Comparison of ENCODE assay signal across 8 cellular contexts in the genomic region with DNA sequence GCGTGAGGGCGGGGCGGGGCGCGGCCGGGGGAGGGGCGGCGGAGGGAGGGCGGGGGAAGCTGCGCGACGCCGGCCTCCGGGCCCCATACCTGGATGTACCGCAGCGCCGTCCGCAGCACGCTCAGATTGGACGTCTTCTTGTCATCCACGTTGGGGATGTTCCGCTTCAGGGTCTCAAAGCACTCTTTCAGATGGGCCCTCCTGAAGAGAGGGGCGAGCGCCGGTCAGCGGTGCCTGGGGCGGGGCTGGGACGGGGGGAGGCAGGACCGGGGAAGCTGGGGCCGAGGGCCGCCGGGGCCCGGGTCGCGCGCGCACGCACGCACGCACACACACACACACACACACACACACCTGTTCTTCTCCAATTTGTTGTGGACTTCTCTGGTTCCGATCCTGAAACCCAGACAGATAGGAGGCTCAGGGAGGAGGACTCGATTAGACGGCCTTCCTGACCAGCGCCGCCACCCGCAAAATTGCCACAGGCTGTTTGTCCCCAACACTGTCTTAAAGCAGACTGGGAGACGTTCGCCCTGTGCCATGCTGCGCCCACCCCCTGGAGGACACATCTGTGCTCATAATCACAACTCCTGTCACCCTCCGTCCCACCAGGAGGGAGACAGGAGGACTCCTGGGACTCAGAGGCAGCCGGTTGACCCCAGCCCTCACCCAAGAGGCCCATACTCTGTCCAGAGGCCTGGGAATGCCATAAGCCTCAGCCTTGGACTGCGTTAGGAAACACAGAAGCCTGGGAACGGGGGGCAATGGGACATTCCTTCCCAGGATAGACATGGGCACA. TPM values are rescaled to one million over a fixed set of nuclear protein-coding genes. Genes with fewer than 3 reads are reported as not detected.
DNase-seq lines count a peak whose midpoint lies in the region; TF ChIP-seq lines count a peak whose summit lies in the region.

No MANE protein-coding gene starts in this region.

- H3K4me1 Mint-ChIP-seq in Calu3 (ENCODE audit: low read depth, unreplicated experiment) (peaks cover 30% of the 10 kb centered on the region), osteocyte (ENCODE audit: unreplicated experiment) (peaks cover 57% of the 10 kb centered on the region)

- intact Hi-C loops in Calu3 (cut with micrococcal nuclease; ENCODE audit: unreplicated experiment): no loop called here
- intact Hi-C loops in PC-9 (cut with micrococcal nuclease; ENCODE audit: unreplicated experiment): loop anchor here (2.0 kb wide), 2 partner anchors 13 to 35 kb away; no protein-coding TSS in a partner anchor

- peaks cover 47% of the 10 kb centered on the region for H3F3A ChIP-seq in PC-9 (ENCODE audit: insufficient read depth, low read depth)

- 0 out of 2 replicates have a peak, but pooled peaks cover 5% of the 10 kb centered on the region for H3K36me3 ChIP-seq in PC-9 (ENCODE audit: low read depth)

- no peaks in the 10 kb centered on the region for H3K9me3 ChIP-seq in PC-9 (ENCODE audit: insufficient read depth, low read depth)

- H3K9me2 ChIP-seq in PC-9 (ENCODE audit: insufficient read depth): no peaks in the 10 kb centered on the region

- CTCF ChIA-PET in Calu3 (lab: Charles Lee): interaction anchor here (0.6 to 2.2 kb wide), 2 partner anchors 12 to 638 kb away, joined by 3 to 10 read pairs; no protein-coding TSS in a partner anchor
- CTCF ChIA-PET in PC-9 (lab: Charles Lee): interaction anchor here (1.0 kb wide), 1 partner anchor 46 kb away, joined by 4 read pairs; no protein-coding TSS in a partner anchor

- no peaks in the 10 kb centered on the region for H3K27me3 ChIP-seq in PC-9 (ENCODE audit: insufficient read depth, low read depth)

- peak overlapping the region; percentile 37; the same call in 1 of the 2 replicates for H3K4me2 ChIP-seq in PC-9

- H3K4me3 Mint-ChIP-seq in Calu3 (ENCODE audit: low read depth, unreplicated experiment) (peak overlapping the region; percentile 77), osteocyte (ENCODE audit: unreplicated experiment) (peak overlapping the region; percentile 58)

- H3K27ac ChIP-seq in PC-9: no peak overlapping the region

- no peak overlapping the region for H2AFZ ChIP-seq in PC-9

- peaks cover 45% of the 10 kb centered on the region for H3K4me1 ChIP-seq in PC-9 (replicated peaks; ENCODE audit: insufficient read depth)

- in situ Hi-C loops in G401 (cut with HindIII; ENCODE audit: low sequenced_read_pairs): no loop called here

- no peaks in the 10 kb centered on the region for H3K27me3 Mint-ChIP-seq in Calu3 (ENCODE audit: unreplicated experiment)
- H3K27me3 Mint-ChIP-seq in osteocyte (ENCODE audit: unreplicated experiment): no peaks in the 10 kb centered on the region

- no peak for DNase-seq in Calu3
- no peak for DNase-seq in PC-9
- no peak for DNase-seq in epithelial cell of esophagus (ENCODE audit: low read depth)
- DNase-seq in osteocyte (ENCODE audit: extremely low spot score, unreplicated experiment): no peak
- DNase-seq in G401 (ENCODE audit: low spot score): no peak
- no peak for DNase-seq in effector CD8-positive, alpha-beta T cell (lab: John Stamatoyannopoulos, UW)
- no peak for DNase-seq in central memory CD4-positive, alpha-beta T cell
- no peak for DNase-seq in AML-193 (lab: John Stamatoyannopoulos, UW)

- peaks cover 59% of the 10 kb centered on the region for H3K79me2 ChIP-seq in PC-9 (ENCODE audit: low read depth)

- BruUV-seq in Calu3 (replicated peaks; lab: Mats Ljungman, UMichigan) (no TSS peak), PC-9 (replicated peaks; lab: Mats Ljungman, UMichigan) (TSS peak; percentile 74)

- no peak for TF ChIP-seq CTCF in Calu3 (IDR thresholded peaks at IDR 0.05; ENCODE audit: unreplicated experiment)
- no peak for TF ChIP-seq CTCF in PC-9 (conservative IDR thresholded peaks at IDR 0.05)
- no peak for TF ChIP-seq CTCF in epithelial cell of esophagus (IDR thresholded peaks at IDR 0.05; ENCODE audit: insufficient read depth, low read depth, low read length, missing control alignments)
- no peak for TF ChIP-seq CTCF in osteocyte (IDR thresholded peaks at IDR 0.05)

- H3K27ac Mint-ChIP-seq in Calu3 (ENCODE audit: unreplicated experiment): peak overlapping the region; percentile 94
- H3K27ac Mint-ChIP-seq in osteocyte (ENCODE audit: unreplicated experiment): peak overlapping the region; percentile 76

- peaks cover 38% of the 10 kb centered on the region for H4K20me1 ChIP-seq in PC-9 (ENCODE audit: insufficient read depth)

- POLR2A ChIA-PET in PC-9 (lab: Charles Lee; ENCODE audit: unreplicated experiment): interaction anchor here (0.6 to 2.5 kb wide), 4 partner anchors 7 to 642 kb away, joined by 3 to 31 read pairs (median 16); no protein-coding TSS in a partner anchor

- peaks cover 78% of the 10 kb centered on the region for H3K36me3 Mint-ChIP-seq in Calu3 (ENCODE audit: insufficient read depth, unreplicated experiment)
- H3K36me3 Mint-ChIP-seq in osteocyte (ENCODE audit: unreplicated experiment): peaks cover 5% of the 10 kb centered on the region

- no peaks in the 10 kb centered on the region for H3K9me3 Mint-ChIP-seq in Calu3 (ENCODE audit: low read depth, unreplicated experiment)
- H3K9me3 Mint-ChIP-seq in osteocyte (ENCODE audit: unreplicated experiment): no peaks in the 10 kb centered on the region

- H3K4me3 ChIP-seq in PC-9 (no peak overlapping the region), epithelial cell of esophagus (ENCODE audit: low read length) (peak overlapping the region; percentile 16)

RNA-seq across cellular contexts. Expression of gene MNT, which starts 6.7 kb away (rescaled TPM):
- total RNA-seq in Calu3 (2022) (32.1 and 34.8 TPM in 2 replicates), PC-9 (2021) (60.7 and 72.3 TPM in 2 replicates), osteocyte (30.4 and 35.6 TPM in 2 replicates)
- total RNA-seq in G401 (2014; rRNA removed; shearing (Covaris generic)): 2.4 and 3.2 TPM in 2 replicates

RNA-seq across cellular contexts. Expression of gene SGSM2, which starts 56.9 kb away (rescaled TPM):
- total RNA-seq in Calu3 (2022): 50.3 and 54.9 TPM in 2 replicates
- 62.0 and 65.7 TPM in 2 replicates for total RNA-seq in PC-9 (2021)
- total RNA-seq in osteocyte: 49.6 and 56.0 TPM in 2 replicates
- total RNA-seq in G401 (2014; rRNA removed; shearing (Covaris generic)): 24.7 and 35.2 TPM in 2 replicates

RNA-seq across cellular contexts. Expression of gene TSR1, which starts 57.9 kb away (rescaled TPM):
- total RNA-seq in Calu3 (2022): 34.3 and 36.2 TPM in 2 replicates
- total RNA-seq in PC-9 (2021): 42.3 and 42.5 TPM in 2 replicates
- total RNA-seq in osteocyte: 26.3 and 27.5 TPM in 2 replicates
- 46.8 and 63.3 TPM in 2 replicates for total RNA-seq in G401 (2014; rRNA removed; shearing (Covaris generic))
